In the genomic region with DNA sequence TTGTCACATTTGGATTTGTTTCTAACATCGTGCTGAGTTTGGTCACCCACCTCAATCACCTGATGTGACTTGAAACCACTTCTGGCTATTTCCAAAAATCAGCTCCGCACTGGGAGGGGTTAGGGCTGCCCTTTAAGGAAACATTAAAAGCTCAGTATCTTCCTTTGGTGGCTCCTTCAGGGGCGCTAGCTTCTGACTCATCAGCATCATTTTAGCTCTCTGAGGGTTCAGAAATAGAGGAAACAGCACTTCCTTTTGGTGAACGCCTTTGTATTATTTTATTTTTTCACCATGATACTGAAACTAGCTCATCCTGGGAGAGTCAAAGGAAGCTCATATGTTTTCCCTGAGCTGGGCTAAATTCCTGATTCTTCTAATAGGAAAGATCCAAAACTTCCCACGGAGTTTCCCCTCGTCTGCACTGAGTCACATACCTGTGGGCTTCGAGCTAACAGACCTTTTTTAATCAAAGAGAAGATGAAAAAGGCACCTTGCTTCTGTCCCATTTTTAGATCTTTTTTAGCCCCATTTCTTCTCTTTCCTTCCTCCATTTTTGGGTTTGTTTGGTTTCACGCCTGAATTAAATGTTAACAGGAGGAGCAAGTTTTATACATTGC, we compare ENCODE assay signal across 8 cellular contexts. TPM values are rescaled to one million over a fixed set of nuclear protein-coding genes. Genes with fewer than 3 reads are reported as not detected.
DNase-seq lines count a peak whose midpoint lies in the region; ATAC-seq and TF ChIP-seq lines count a peak whose summit lies in the region.

No MANE protein-coding gene starts in this region.

- no peaks in the 10 kb centered on the region for H3K27me3 ChIP-seq in parathyroid adenoma (ENCODE audit: control insufficient read depth, insufficient read depth, low read length)

- CTCF ChIA-PET in T-cell (lab: Charles Lee) = interaction anchor here in 1 of 2 donors (0.6 to 0.9 kb wide), 2 partner anchors 25 to 138 kb away, joined by 3 to 4 read pairs; no protein-coding TSS in a partner anchor

- H3K27me3 Mint-ChIP-seq in T-cell = no peaks in the 10 kb centered on the region

- peak overlapping the region in 1 of 3 donors; percentile 16 for H3K4me3 Mint-ChIP-seq in T-cell

- H3K36me3 ChIP-seq in parathyroid adenoma (ENCODE audit: control insufficient read depth, insufficient read depth, low read length) = peaks cover under 1% of the 10 kb centered on the region

- H3K4me3 ChIP-seq in parathyroid adenoma (ENCODE audit: low read depth, low read length) = no peak overlapping the region

- H3K9me3 ChIP-seq in parathyroid adenoma (ENCODE audit: control insufficient read depth, low read length) = no peaks in the 10 kb centered on the region

- POLR2A ChIA-PET in T-cell (lab: Charles Lee) = interaction anchor here in 1 of 2 donors (0.8 kb wide), 1 partner anchor 1022 kb away, joined by 3 read pairs; no protein-coding TSS in a partner anchor

- H3K9me3 Mint-ChIP-seq in T-cell = peaks cover 5 to 11% (median 8%) of the 10 kb centered on the region in 3 donors

- H3K4me1 Mint-ChIP-seq in T-cell = peaks cover 16 to 28% (median 17%) of the 10 kb centered on the region in 3 donors

- peaks cover 4% of the 10 kb centered on the region for H3K36me3 Mint-ChIP-seq in T-cell

- DNase-seq in stimulated activated CD4-positive, alpha-beta T cell treated with anti-CD3 and anti-CD28 coated beads, Interleukin-2, amount 100 ng/mL, for 4 hours (ENCODE audit: low read depth) = peak; percentile 3
- DNase-seq in stimulated activated CD4-positive, alpha-beta T cell treated with anti-CD3 and anti-CD28 coated beads, Interleukin-4, amount 100 ng/mL, for 1 hour = no peak
- DNase-seq in T-cell = peak in 2 of 34 experiments; percentile 5 to 11
- DNase-seq in HCEC 1CT = no peak
- DNase-seq in NCI-H2171 treated with DMSO at 0.1 percent for 48 hours (lab: John Stamatoyannopoulos, UW) = no peak
- DNase-seq in NCI-H2029 (lab: John Stamatoyannopoulos, UW) = no peak

- H3K4me1 ChIP-seq in parathyroid adenoma = no peaks in the 10 kb centered on the region

- no peak for TF ChIP-seq CTCF in parathyroid adenoma (IDR thresholded peaks at IDR 0.05)

- no peaks in the 10 kb centered on the region for H3K79me2 ChIP-seq in parathyroid adenoma

- peak overlapping the region; percentile 37 to 71 for H3K27ac Mint-ChIP-seq in T-cell

- ATAC-seq in HG03066 (IDR thresholded peaks at IDR 0.05; ENCODE audit: low read depth, unreplicated experiment) (peak; percentile 80), T-cell (replicated peaks in 1 of 4) (peak; percentile 46 to 89 (median 77))

- peak overlapping the region; percentile 19 for H3K27ac ChIP-seq in parathyroid adenoma

- no peak overlapping the region for H2AFZ ChIP-seq in parathyroid adenoma

- H3K9ac ChIP-seq in parathyroid adenoma = no peak overlapping the region

- H3K4me2 ChIP-seq in parathyroid adenoma (ENCODE audit: low read length) = no peak overlapping the region

RNA-seq across cellular contexts. Expression of a gene that starts 48.2 kb away (rescaled TPM):
- total RNA-seq in T-cell = 1 to 10 TPM in 2 of 5 donors, under 1 TPM in 3; 0.61 to 1.5 (median 0.95) TPM
